ENCODE assay signal across 1 cellular context in the genomic region with DNA sequence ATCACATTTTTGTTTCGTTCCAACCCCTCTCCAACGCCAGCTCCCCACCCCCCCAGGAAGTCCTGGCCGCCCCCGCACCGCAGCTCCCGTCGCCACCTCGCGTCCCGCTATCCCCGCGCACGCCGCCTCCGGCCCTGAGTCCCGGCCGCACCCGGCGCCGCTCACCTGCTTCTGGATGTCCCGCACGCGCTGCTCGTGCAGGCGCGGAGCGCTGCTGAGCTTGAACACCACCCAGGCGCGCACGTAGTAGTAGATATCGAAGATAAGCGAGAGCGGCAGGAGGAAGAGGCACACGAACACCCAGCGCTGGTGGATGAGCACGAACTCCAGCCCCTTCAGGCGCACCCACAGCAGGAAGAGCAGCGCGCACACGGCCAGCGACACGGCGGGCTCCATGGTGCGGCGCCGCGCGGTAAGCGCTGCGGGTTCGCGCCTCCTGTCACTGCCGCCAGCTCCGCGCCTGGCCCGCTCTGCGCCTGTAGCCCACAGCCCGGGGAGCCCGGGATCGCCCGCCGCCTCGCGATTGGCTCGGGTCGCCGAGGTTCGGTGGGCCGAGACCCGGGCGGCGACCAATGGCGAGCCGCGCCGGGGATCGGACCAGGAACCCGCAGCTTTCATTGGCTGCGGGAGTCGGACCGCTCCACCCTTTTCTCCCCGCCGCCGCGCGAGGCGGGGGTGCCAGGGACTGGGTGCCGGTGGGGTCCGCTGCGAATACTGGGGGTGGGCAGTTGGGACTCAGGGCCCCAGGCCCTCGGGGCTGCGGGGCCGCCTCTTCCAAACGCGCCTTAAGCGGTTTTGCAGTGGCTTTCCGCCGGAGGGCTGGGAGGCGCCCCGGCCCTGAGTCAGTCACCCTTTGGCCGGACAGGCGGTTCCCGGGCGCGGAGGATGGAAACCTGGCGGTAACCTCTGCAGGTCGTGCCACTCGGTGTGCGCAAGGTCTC.
TF ChIP-seq lines count a peak whose summit lies in the region.

A gene with protein sequence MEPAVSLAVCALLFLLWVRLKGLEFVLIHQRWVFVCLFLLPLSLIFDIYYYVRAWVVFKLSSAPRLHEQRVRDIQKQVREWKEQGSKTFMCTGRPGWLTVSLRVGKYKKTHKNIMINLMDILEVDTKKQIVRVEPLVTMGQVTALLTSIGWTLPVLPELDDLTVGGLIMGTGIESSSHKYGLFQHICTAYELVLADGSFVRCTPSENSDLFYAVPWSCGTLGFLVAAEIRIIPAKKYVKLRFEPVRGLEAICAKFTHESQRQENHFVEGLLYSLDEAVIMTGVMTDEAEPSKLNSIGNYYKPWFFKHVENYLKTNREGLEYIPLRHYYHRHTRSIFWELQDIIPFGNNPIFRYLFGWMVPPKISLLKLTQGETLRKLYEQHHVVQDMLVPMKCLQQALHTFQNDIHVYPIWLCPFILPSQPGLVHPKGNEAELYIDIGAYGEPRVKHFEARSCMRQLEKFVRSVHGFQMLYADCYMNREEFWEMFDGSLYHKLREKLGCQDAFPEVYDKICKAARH (minus strand): TSS at position 472 of the 941 bp plus-strand sequence. CDS start 76 bp downstream, at position 396.

TF ChIP-seq in HepG2, 621 proteins besides CTCF, POLR2A, EP300 and RAD21 (continued from another document and continues in another):
- TF ChIP-seq, protein P1, sequence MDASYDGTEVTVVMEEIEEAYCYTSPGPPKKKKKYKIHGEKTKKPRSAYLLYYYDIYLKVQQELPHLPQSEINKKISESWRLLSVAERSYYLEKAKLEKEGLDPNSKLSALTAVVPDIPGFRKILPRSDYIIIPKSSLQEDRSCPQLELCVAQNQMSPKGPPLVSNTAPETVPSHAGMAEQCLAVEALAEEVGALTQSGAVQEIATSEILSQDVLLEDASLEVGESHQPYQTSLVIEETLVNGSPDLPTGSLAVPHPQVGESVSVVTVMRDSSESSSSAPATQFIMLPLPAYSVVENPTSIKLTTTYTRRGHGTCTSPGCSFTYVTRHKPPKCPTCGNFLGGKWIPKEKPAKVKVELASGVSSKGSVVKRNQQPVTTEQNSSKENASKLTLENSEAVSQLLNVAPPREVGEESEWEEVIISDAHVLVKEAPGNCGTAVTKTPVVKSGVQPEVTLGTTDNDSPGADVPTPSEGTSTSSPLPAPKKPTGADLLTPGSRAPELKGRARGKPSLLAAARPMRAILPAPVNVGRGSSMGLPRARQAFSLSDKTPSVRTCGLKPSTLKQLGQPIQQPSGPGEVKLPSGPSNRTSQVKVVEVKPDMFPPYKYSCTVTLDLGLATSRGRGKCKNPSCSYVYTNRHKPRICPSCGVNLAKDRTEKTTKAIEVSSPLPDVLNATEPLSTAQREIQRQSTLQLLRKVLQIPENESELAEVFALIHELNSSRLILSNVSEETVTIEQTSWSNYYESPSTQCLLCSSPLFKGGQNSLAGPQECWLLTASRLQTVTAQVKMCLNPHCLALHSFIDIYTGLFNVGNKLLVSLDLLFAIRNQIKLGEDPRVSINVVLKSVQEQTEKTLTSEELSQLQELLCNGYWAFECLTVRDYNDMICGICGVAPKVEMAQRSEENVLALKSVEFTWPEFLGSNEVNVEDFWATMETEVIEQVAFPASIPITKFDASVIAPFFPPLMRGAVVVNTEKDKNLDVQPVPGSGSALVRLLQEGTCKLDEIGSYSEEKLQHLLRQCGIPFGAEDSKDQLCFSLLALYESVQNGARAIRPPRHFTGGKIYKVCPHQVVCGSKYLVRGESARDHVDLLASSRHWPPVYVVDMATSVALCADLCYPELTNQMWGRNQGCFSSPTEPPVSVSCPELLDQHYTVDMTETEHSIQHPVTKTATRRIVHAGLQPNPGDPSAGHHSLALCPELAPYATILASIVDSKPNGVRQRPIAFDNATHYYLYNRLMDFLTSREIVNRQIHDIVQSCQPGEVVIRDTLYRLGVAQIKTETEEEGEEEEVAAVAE (CRISPR knock-in tag; IDR thresholded peaks at IDR 0.05; ENCODE audit: borderline replicate concordance), result no peak
- no peak for TF ChIP-seq DZIP1 (CRISPR knock-in tag; IDR thresholded peaks at IDR 0.05)
- TF ChIP-seq POLR2AphosphoS2 (IDR thresholded peaks at IDR 0.05; ENCODE audit: low read depth, low read length), result no peak
- TF ChIP-seq ZIK1 (CRISPR knock-in tag; IDR thresholded peaks at IDR 0.05; ENCODE audit: borderline replicate concordance, low read depth), result no peak
- no peak for TF ChIP-seq SUZ12 (IDR thresholded peaks at IDR 0.05; ENCODE audit: low read depth, low read length)
- 0 out of 2 replicates have a peak, but pooled peaks have one; percentile 29 for TF ChIP-seq YEATS2 (CRISPR knock-in tag; IDR thresholded peaks at IDR 0.05; ENCODE audit: borderline replicate concordance)
- no peak for TF ChIP-seq SIN3B (IDR thresholded peaks at IDR 0.05; ENCODE audit: low read length)
- TF ChIP-seq ZNF564 (CRISPR knock-in tag; IDR thresholded peaks at IDR 0.05), result peak; percentile 96
- TF ChIP-seq MTA3 (CRISPR knock-in tag; IDR thresholded peaks at IDR 0.05), result no peak
- TF ChIP-seq ESRRA (CRISPR knock-in tag; IDR thresholded peaks at IDR 0.05; ENCODE audit: low read depth), result no peak; the same call in 1 of the 2 replicates
- TF ChIP-seq AHR (CRISPR knock-in tag; IDR thresholded peaks at IDR 0.05), result no peak; the same call in 1 of the 2 replicates
- 0 out of 2 replicates have a peak, but pooled peaks have one; percentile 31 for TF ChIP-seq KLF12 (CRISPR knock-in tag; IDR thresholded peaks at IDR 0.05; ENCODE audit: borderline replicate concordance)
- TF ChIP-seq TBX3 (IDR thresholded peaks at IDR 0.05; ENCODE audit: borderline replicate concordance), result peak; percentile 41; the same call in 1 of the 2 replicates
- TF ChIP-seq, protein P2, sequence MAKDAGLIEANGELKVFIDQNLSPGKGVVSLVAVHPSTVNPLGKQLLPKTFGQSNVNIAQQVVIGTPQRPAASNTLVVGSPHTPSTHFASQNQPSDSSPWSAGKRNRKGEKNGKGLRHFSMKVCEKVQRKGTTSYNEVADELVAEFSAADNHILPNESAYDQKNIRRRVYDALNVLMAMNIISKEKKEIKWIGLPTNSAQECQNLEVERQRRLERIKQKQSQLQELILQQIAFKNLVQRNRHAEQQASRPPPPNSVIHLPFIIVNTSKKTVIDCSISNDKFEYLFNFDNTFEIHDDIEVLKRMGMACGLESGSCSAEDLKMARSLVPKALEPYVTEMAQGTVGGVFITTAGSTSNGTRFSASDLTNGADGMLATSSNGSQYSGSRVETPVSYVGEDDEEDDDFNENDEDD (CRISPR knock-in tag; IDR thresholded peaks at IDR 0.05; ENCODE audit: borderline replicate concordance), result peak; percentile 66
- no peak for TF ChIP-seq ZNF530 (CRISPR knock-in tag; IDR thresholded peaks at IDR 0.05; ENCODE audit: low read depth)
- TF ChIP-seq HNF4A (CRISPR knock-in tag; IDR thresholded peaks at IDR 0.05), result no peak
- peak; percentile 55; the same call in 1 of the 2 replicates for TF ChIP-seq ZNF768 (CRISPR knock-in tag; IDR thresholded peaks at IDR 0.05)
- peak; percentile 92 for TF ChIP-seq ZBTB7B (CRISPR knock-in tag; IDR thresholded peaks at IDR 0.05)
- TF ChIP-seq AKNA (CRISPR knock-in tag; IDR thresholded peaks at IDR 0.05; ENCODE audit: borderline replicate concordance), result no peak
- TF ChIP-seq, protein P3, sequence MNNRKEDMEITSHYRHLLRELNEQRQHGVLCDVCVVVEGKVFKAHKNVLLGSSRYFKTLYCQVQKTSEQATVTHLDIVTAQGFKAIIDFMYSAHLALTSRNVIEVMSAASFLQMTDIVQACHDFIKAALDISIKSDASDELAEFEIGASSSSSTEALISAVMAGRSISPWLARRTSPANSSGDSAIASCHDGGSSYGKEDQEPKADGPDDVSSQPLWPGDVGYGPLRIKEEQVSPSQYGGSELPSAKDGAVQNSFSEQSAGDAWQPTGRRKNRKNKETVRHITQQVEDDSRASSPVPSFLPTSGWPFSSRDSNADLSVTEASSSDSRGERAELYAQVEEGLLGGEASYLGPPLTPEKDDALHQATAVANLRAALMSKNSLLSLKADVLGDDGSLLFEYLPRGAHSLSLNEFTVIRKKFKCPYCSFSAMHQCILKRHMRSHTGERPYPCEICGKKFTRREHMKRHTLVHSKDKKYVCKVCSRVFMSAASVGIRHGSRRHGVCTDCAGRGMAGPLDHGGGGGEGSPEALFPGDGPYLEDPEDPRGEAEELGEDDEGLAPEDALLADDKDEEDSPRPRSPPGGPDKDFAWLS (CRISPR knock-in tag; IDR thresholded peaks at IDR 0.05; ENCODE audit: borderline replicate concordance), result no peak
- no peak for TF ChIP-seq MAFG (CRISPR knock-in tag; IDR thresholded peaks at IDR 0.05)
- no peak for TF ChIP-seq ZC3H13 (CRISPR knock-in tag; IDR thresholded peaks at IDR 0.05)
- no peak for TF ChIP-seq ZNF432 (CRISPR knock-in tag; IDR thresholded peaks at IDR 0.05; ENCODE audit: borderline replicate concordance)
- no peak for TF ChIP-seq DNMT1 (CRISPR knock-in tag; IDR thresholded peaks at IDR 0.05)
- TF ChIP-seq ZNF484 (CRISPR knock-in tag; IDR thresholded peaks at IDR 0.05; ENCODE audit: borderline replicate concordance, low read depth), result no peak
- peak; percentile 85 for TF ChIP-seq NRL (CRISPR knock-in tag; IDR thresholded peaks at IDR 0.05; ENCODE audit: borderline replicate concordance)
- TF ChIP-seq ZNF496 (CRISPR knock-in tag; IDR thresholded peaks at IDR 0.05; ENCODE audit: insufficient replicate concordance), result no peak
- no peak for TF ChIP-seq SMARCE1 (IDR thresholded peaks at IDR 0.05; ENCODE audit: borderline replicate concordance)
- TF ChIP-seq ZNF644 (CRISPR knock-in tag; IDR thresholded peaks at IDR 0.05; ENCODE audit: low read depth), result 0 out of 2 replicates have a peak, but pooled peaks have one; percentile 30
- TF ChIP-seq DPF2 (CRISPR knock-in tag; IDR thresholded peaks at IDR 0.05; ENCODE audit: borderline replicate concordance, low read depth), result 0 out of 2 replicates have a peak, but pooled peaks have one; percentile 39
- no peak for TF ChIP-seq MIER3 (CRISPR knock-in tag; IDR thresholded peaks at IDR 0.05; ENCODE audit: borderline replicate concordance)
- TF ChIP-seq NFATC3 (CRISPR knock-in tag; IDR thresholded peaks at IDR 0.05), result no peak
- no peak for TF ChIP-seq ZNF720 (CRISPR knock-in tag; IDR thresholded peaks at IDR 0.05)
- no peak; the same call in 1 of the 2 replicates for TF ChIP-seq ZNF414 (CRISPR knock-in tag; IDR thresholded peaks at IDR 0.05)
- no peak for TF ChIP-seq NFRKB (IDR thresholded peaks at IDR 0.05)
- no peak for TF ChIP-seq ZNF468 (CRISPR knock-in tag; IDR thresholded peaks at IDR 0.05)
- TF ChIP-seq CHD4 (IDR thresholded peaks at IDR 0.05; ENCODE audit: borderline replicate concordance, low read length), result no peak
- no peak for TF ChIP-seq ZNF180 (CRISPR knock-in tag; IDR thresholded peaks at IDR 0.05; ENCODE audit: borderline replicate concordance, low read depth)
